ENCODE assay signal across 8 cellular contexts in genomic region chr1:212286437-212287131, GRCh38. TPM values are rescaled to one million over a fixed set of nuclear protein-coding genes. Genes with fewer than 3 reads are reported as not detected.
DNase-seq lines count a peak whose midpoint lies in the region; ATAC-seq and TF ChIP-seq lines count a peak whose summit lies in the region.

No MANE protein-coding gene starts in this region.

- peaks cover 38% of the 10 kb centered on the region for H3K4me1 Mint-ChIP-seq in GM23338

- H3K79me2 ChIP-seq in GM23338 (replicated peaks; ENCODE audit: insufficient read depth), result peaks cover 49% of the 10 kb centered on the region
- H3K79me2 ChIP-seq in SK-N-SH (ENCODE audit: insufficient read depth), result peaks cover 28% of the 10 kb centered on the region

- peak overlapping the region; percentile 75 for H3K9ac ChIP-seq in SK-N-SH

- peak overlapping the region; percentile 62 for H3K4me3 ChIP-seq in AG09309 (ENCODE audit: control insufficient read depth, low read depth, low read length)
- H3K4me3 ChIP-seq in GM23338, result peak overlapping the region; percentile 88
- H3K4me3 ChIP-seq in SK-N-SH (ENCODE audit: low read depth in 2 of 2, low read length in 1 of 2), result peak overlapping the region; percentile 75 to 96
- H3K4me3 ChIP-seq in esophagus muscularis mucosa, result peak overlapping the region; percentile 78 to 95 (median 92)
- H3K4me3 ChIP-seq in neutrophil (ENCODE audit: low read depth in 1 of 2, low read length in 1 of 2), result peak overlapping the region; percentile 85 to 99

- TF ChIP-seq CTCF in AG09309 (IDR thresholded peaks at IDR 0.05; ENCODE audit: control insufficient read depth, insufficient read depth, low read depth, low read length, missing control alignments), result no peak
- TF ChIP-seq CTCF in GM23338 (conservative IDR thresholded peaks at IDR 0.05; ENCODE audit: low read depth in 2 of 2), result no peak
- TF ChIP-seq CTCF in SK-N-SH (IDR thresholded peaks at IDR 0.05), result no peak
- no peak for TF ChIP-seq CTCF in esophagus muscularis mucosa (IDR thresholded peaks at IDR 0.05)
- TF ChIP-seq CTCF in neutrophil (IDR thresholded peaks at IDR 0.05), result no peak

- H3K27me3 Mint-ChIP-seq in GM23338 (ENCODE audit: insufficient read depth, low read depth, poor library complexity), result peaks cover 11% of the 10 kb centered on the region

- peaks cover 41% of the 10 kb centered on the region for H3K4me1 ChIP-seq in GM23338 (ENCODE audit: insufficient read depth)
- H3K4me1 ChIP-seq in SK-N-SH (ENCODE audit: control insufficient read depth in 1 of 2, insufficient read depth in 2 of 2, low read depth in 1 of 2, low read length in 1 of 2), result peaks cover 12 to 32% of the 10 kb centered on the region in 2 experiments; a peak in 3 of 4 replicates
- H3K4me1 ChIP-seq in esophagus muscularis mucosa, result peaks cover 46 to 53% (median 50%) of the 10 kb centered on the region in 4 donors
- peaks cover 62 to 75% of the 10 kb centered on the region in 2 experiments for H3K4me1 ChIP-seq in neutrophil (ENCODE audit: control insufficient read depth in 1 of 2, insufficient read depth in 1 of 2, low read depth in 1 of 2, low read length in 1 of 2)

- H3F3A ChIP-seq in GM23338 (replicated peaks; ENCODE audit: low read depth), result 0 out of 2 replicates have a peak, but pooled peaks cover 5% of the 10 kb centered on the region
- H3F3A ChIP-seq in SK-N-SH (replicated peaks; ENCODE audit: insufficient read depth), result peaks cover 28% of the 10 kb centered on the region

- H2AFZ ChIP-seq in GM23338 (peak overlapping the region; percentile 67), SK-N-SH (ENCODE audit: low read depth) (peak overlapping the region; percentile 81)

- CTCF ChIA-PET in SK-N-SH (lab: Yijun Ruan, JAX), result interaction anchor here (0.6 to 3.4 kb wide), 10 partner anchors 25 to 606 kb away, joined by 3 to 33 read pairs (median 6); partner anchors contain the start of genes DTL and INTS7

- H3K27ac ChIP-seq in GM23338 (ENCODE audit: low read depth), result peak overlapping the region; percentile 59; the same call in 1 of the 2 replicates
- H3K27ac ChIP-seq in SK-N-SH (ENCODE audit: low read depth in 2 of 2, low read length in 1 of 2), result peak overlapping the region; percentile 77 to 89; a peak in 3 of 4 replicates
- peak overlapping the region; percentile 94 to 100 (median 99) for H3K27ac ChIP-seq in esophagus muscularis mucosa (replicated peaks in 1 of 4)
- peak overlapping the region; percentile 95 for H3K27ac ChIP-seq in neutrophil

- POLR2A ChIA-PET in SK-N-SH (lab: Yijun Ruan, JAX), result interaction anchor here (1.2 kb wide), 1 partner anchor 251 kb away, joined by 3 read pairs; the partner anchor contains the start of gene DTL

- TF ChIP-seq POLR2A in esophagus muscularis mucosa (IDR thresholded peaks at IDR 0.05; ENCODE audit: low read depth), result no peak

- H3K4me2 ChIP-seq in GM23338, result peak overlapping the region; percentile 92
- H3K4me2 ChIP-seq in SK-N-SH, result peak overlapping the region; percentile 95

- H3K27me3 ChIP-seq in GM23338 (ENCODE audit: insufficient read depth) (no peaks in the 10 kb centered on the region), SK-N-SH (ENCODE audit: insufficient read depth) (no peaks in the 10 kb centered on the region), esophagus muscularis mucosa (no peaks in the 10 kb centered on the region), neutrophil (no peaks in the 10 kb centered on the region)

- H3K36me3 ChIP-seq in GM23338 (ENCODE audit: insufficient read depth) (no peaks in the 10 kb centered on the region), SK-N-SH (replicated peaks in 1 of 2; ENCODE audit: control insufficient read depth in 1 of 2, insufficient read depth in 2 of 2, low read length in 1 of 2) (no peaks in the 10 kb centered on the region), esophagus muscularis mucosa (no peaks in the 10 kb centered on the region), neutrophil (no peaks in the 10 kb centered on the region)

- DNase-seq in AG09309 (ENCODE audit: low read depth) (no peak), GM23338 (ENCODE audit: low spot score) (no peak), SK-N-SH (no peak), esophagus muscularis mucosa (ENCODE audit: extremely low spot score) (no peak), ecto neural progenitor cell (ENCODE audit: low spot score) (no peak)

- WGBS in SK-N-SH (ENCODE audit: low lambda C conversion rate), result 4% methylated on average over 19 of the region's 19 CpGs
- WGBS in esophagus muscularis mucosa, result 2% methylated on average over 19 of the region's 19 CpGs

- TF ChIP-seq EP300 in SK-N-SH (IDR thresholded peaks at IDR 0.05; ENCODE audit: borderline replicate concordance in 1 of 2, low read depth in 1 of 2, low read length in 1 of 2) (no peak), esophagus muscularis mucosa (IDR thresholded peaks at IDR 0.05) (no peak)

- H3K36me3 Mint-ChIP-seq in GM23338 (ENCODE audit: low read depth), result peaks cover 4% of the 10 kb centered on the region; the same call in 1 of the 3 replicates

- peak overlapping the region; percentile 52 for H3K27ac Mint-ChIP-seq in GM23338

- H3K4me3 Mint-ChIP-seq in GM23338, result peak overlapping the region; percentile 96

- peaks cover 3% of the 10 kb centered on the region; the same call in 2 of the 3 replicates for H3K9me3 Mint-ChIP-seq in GM23338

- no peak for ATAC-seq in GM23338
- no peak for ATAC-seq in HG03280 (IDR thresholded peaks at IDR 0.05; ENCODE audit: unreplicated experiment)
- no peak for ATAC-seq in HG02798 (IDR thresholded peaks at IDR 0.05; ENCODE audit: poor library complexity, unreplicated experiment)

- H3K9me3 ChIP-seq in SK-N-SH (no peaks in the 10 kb centered on the region), esophagus muscularis mucosa (no peaks in the 10 kb centered on the region), neutrophil (no peaks in the 10 kb centered on the region)

- intact Hi-C loops in esophagus muscularis mucosa (cut with DNase I), result no loop called here

- no peaks in the 10 kb centered on the region for H4K20me1 ChIP-seq in GM23338 (replicated peaks; ENCODE audit: insufficient read depth)
- peaks cover 8% of the 10 kb centered on the region; the same call in 1 of the 2 replicates for H4K20me1 ChIP-seq in SK-N-SH (ENCODE audit: insufficient read depth)

- H3K9me2 ChIP-seq in GM23338 (ENCODE audit: insufficient read depth) (no peaks in the 10 kb centered on the region), SK-N-SH (no peaks in the 10 kb centered on the region)

- TF ChIP-seq RAD21 in SK-N-SH (IDR thresholded peaks at IDR 0.05; ENCODE audit: low read length), result no peak

TF ChIP-seq in GM23338, 12 proteins besides CTCF, POLR2A, EP300 and RAD21 (continues in another document):
- no peak for TF ChIP-seq STAT1 (IDR thresholded peaks at IDR 0.05; ENCODE audit: unreplicated experiment)
- TF ChIP-seq EZH2 (IDR thresholded peaks at IDR 0.05; ENCODE audit: low read depth, unreplicated experiment), result no peak
- no peak for TF ChIP-seq CREB1 (CRISPR knock-in tag; IDR thresholded peaks at IDR 0.05; ENCODE audit: low read depth)
- TF ChIP-seq NANOG (IDR thresholded peaks at IDR 0.05; ENCODE audit: borderline replicate concordance), result no peak
- no peak for TF ChIP-seq ETS1 (IDR thresholded peaks at IDR 0.05)

TF ChIP-seq in SK-N-SH, 30 proteins besides CTCF, POLR2A, EP300 and RAD21:
- TF ChIP-seq RCOR1 (IDR thresholded peaks at IDR 0.05; ENCODE audit: low read length) (no peak), MXI1 (IDR thresholded peaks at IDR 0.05; ENCODE audit: low read depth, low read length) (peak; percentile 6; the same call in 1 of the 2 replicates)

RNA-seq across cellular contexts. Expression of gene PPP2R5A, which starts 1.4 kb away (rescaled TPM):
- 38.3 and 43.5 TPM in 2 replicates for total RNA-seq in GM23338 (2014; rRNA removed; shearing (Covaris generic))
- polyA plus RNA-seq in GM23338 (2016; fragmentation: Nextera tagmentation; extraction: Ambion mirVana), result 12.4 and 16.2 TPM in 2 replicates
- polyA plus RNA-seq in SK-N-SH (2012; rRNA removed), result 5.4 and 6.1 TPM in 2 replicates
- 7.9 and 8.7 TPM in 2 replicates for polyA plus RNA-seq in SK-N-SH (2012; cell fraction: cytosol; rRNA removed)
- polyA plus RNA-seq in SK-N-SH (2012; cell fraction: nucleus; rRNA removed), result 3.9 and 6.1 TPM in 2 replicates
- total RNA-seq in esophagus muscularis mucosa, result 10 to 100 TPM; 57.0 to 63.5 (median 58.9) TPM
